Comparison of ENCODE assay signal across 30 cellular contexts in the genomic region with DNA sequence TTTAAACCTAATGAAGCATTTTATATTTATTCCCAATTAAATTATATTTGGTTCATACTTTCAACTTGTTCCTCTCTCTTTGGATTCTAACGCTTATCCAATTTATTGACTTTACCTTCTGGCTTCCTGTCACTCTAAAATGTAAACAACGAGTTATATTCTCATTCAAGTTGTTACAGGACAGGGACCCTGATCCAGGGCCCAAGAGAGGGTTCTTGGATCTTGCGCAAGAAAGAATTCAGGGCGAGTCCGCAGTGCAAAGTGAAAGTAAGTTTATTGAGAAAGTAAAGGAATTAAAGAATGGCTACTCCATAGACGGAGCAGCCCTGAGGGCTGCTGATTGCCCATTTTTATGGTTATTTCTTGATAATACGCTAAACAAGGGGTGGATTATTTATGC.
DNase-seq lines count a peak whose midpoint lies in the region; ATAC-seq, FAIRE-seq and TF ChIP-seq lines count a peak whose summit lies in the region.
"Had no signal": no experiment of that assay in that cellular context is flagged by ENCODE, and none has a peak within 500 bp of the region (broad histone marks: within the 10 kb centered on the region; RNA-seq: fewer than 3 reads in every experiment).

No MANE protein-coding gene starts in this region.

- no peak overlapping the region for H3K27ac ChIP-seq in A549
- H3K27ac ChIP-seq in IMR-90 (ENCODE audit: insufficient read depth, low read length), result no peak overlapping the region
- no peak overlapping the region for H3K27ac ChIP-seq in PC-9
- H3K27ac ChIP-seq in H1 (ENCODE audit: low read depth, low read length), result no peak overlapping the region
- H3K27ac ChIP-seq in psoas muscle, result no peak overlapping the region
- H3K27ac ChIP-seq: BLaER1 treated with 17β-estradiol and CSF1 and Interleukin-3, amounts not matched to agents 10 nM and 100 nM; GM23248 had no signal

- H3K23ac ChIP-seq in IMR-90 (ENCODE audit: low read depth, low read length), result no peak overlapping the region
- no peak overlapping the region for H3K23ac ChIP-seq in H1 (ENCODE audit: insufficient read length)

- dilution Hi-C loops in IMR-90 (cut with HindIII; ENCODE audit: low sequenced_read_pairs, unreplicated experiment), result no loop called here

- DNase-seq in A549 (ENCODE audit: low read depth in 1 of 2, low spot score in 1 of 2) (no peak), IMR-90 (no peak), PC-9 (no peak), H1 (ENCODE audit: low read depth in 1 of 2, low spot score in 2 of 2) (no peak), SKM-1 (lab: John Stamatoyannopoulos, UW; ENCODE audit: unreplicated experiment) (no peak), psoas muscle (no peak), UCSD-AML1 (lab: John Stamatoyannopoulos, UW; ENCODE audit: unreplicated experiment) (no peak), chondrocyte (ENCODE audit: low spot score) (no peak)
- DNase-seq: AML-193; CD4-positive, alpha-beta T cell; DMS79; EL; GDM1; GM23248; H9; KG1; NCI-H1092 treated with DMSO at 0.1 percent for 48 hours; NCI-H1436; NCI-H187; NCI-H2081 treated with DMSO at 0.1 percent for 48 hours; NCI-H2171; NCI-H226; NCI-H510A; NCI-H69; SIG-M5; SK-N-SH had no signal

- H3K9ac ChIP-seq in IMR-90 (ENCODE audit: low read depth, low read length) (no peak overlapping the region), H1 (replicated peaks in 1 of 4; ENCODE audit: extremely low read depth in 1 of 4, low read depth in 3 of 4, low read length in 3 of 4) (no peak overlapping the region)
- H3K9ac ChIP-seq: BLaER1 treated with 17β-estradiol and CSF1 and Interleukin-3, amounts not matched to agents 10 nM and 100 nM; GM23248; SK-N-SH had no signal

- no peaks in the 10 kb centered on the region for H4K20me1 ChIP-seq in IMR-90 (ENCODE audit: insufficient read depth, low read length)
- no peaks in the 10 kb centered on the region for H4K20me1 ChIP-seq in PC-9 (ENCODE audit: insufficient read depth)
- no peaks in the 10 kb centered on the region for H4K20me1 ChIP-seq in H1 (replicated peaks in 1 of 2; ENCODE audit: control insufficient read depth in 1 of 2, insufficient read depth in 2 of 2, low read length in 2 of 2)
- H4K20me1 ChIP-seq: BLaER1 treated with 17β-estradiol and CSF1 and Interleukin-3, amounts not matched to agents 10 nM and 100 nM had no signal

- H3K36me3 ChIP-seq in IMR-90 (ENCODE audit: control insufficient read depth, insufficient read depth, low read length) (no peaks in the 10 kb centered on the region), PC-9 (ENCODE audit: low read depth) (no peaks in the 10 kb centered on the region), H1 (ENCODE audit: control insufficient read depth in 2 of 4, insufficient read depth in 4 of 4, low read length in 3 of 4) (no peaks in the 10 kb centered on the region), psoas muscle (ENCODE audit: insufficient read depth in 1 of 2, low read depth in 1 of 2) (no peaks in the 10 kb centered on the region)
- H3K36me3 ChIP-seq: BLaER1 treated with 17β-estradiol and CSF1 and Interleukin-3, amounts not matched to agents 10 nM and 100 nM had no signal

- H2BK120ac ChIP-seq in IMR-90 (ENCODE audit: low read depth, low read length) (no peak overlapping the region), H1 (replicated peaks; ENCODE audit: low read depth, low read length) (no peak overlapping the region)

- ATAC-seq in A549, result no peak
- ATAC-seq in IMR-90 (ENCODE audit: low read depth), result no peak
- no peak for ATAC-seq in psoas muscle
- ATAC-seq: GM12878 had no signal

- no peak overlapping the region for H3K27ac Mint-ChIP-seq in chondrocyte (ENCODE audit: unreplicated experiment)
- H3K27ac Mint-ChIP-seq: CD4-positive, alpha-beta T cell; H9 had no signal

- H3K4me1 ChIP-seq in A549 (no peaks in the 10 kb centered on the region), IMR-90 (ENCODE audit: control insufficient read depth, insufficient read depth, low read length) (no peaks in the 10 kb centered on the region), PC-9 (replicated peaks; ENCODE audit: insufficient read depth) (no peaks in the 10 kb centered on the region), H1 (replicated peaks in 1 of 4; ENCODE audit: control insufficient read depth in 3 of 4, insufficient read depth in 4 of 4, low read length in 3 of 4) (no peaks in the 10 kb centered on the region), psoas muscle (no peaks in the 10 kb centered on the region)
- H3K4me1 ChIP-seq: BLaER1 treated with 17β-estradiol and CSF1 and Interleukin-3, amounts not matched to agents 10 nM and 100 nM had no signal

- H4K91ac ChIP-seq in IMR-90 (ENCODE audit: insufficient read depth, low read depth, low read length), result no peak overlapping the region
- no peak overlapping the region for H4K91ac ChIP-seq in H1 (replicated peaks; ENCODE audit: insufficient read length, low read length)

- no peaks in the 10 kb centered on the region for H3K27me3 Mint-ChIP-seq in chondrocyte (ENCODE audit: low read depth)
- H3K27me3 Mint-ChIP-seq: CD4-positive, alpha-beta T cell had no signal

- H3K23me2 ChIP-seq in H1 (ENCODE audit: low read depth, low read length), result no peaks in the 10 kb centered on the region

- H3K4me1 Mint-ChIP-seq in chondrocyte (ENCODE audit: low read depth), result no peaks in the 10 kb centered on the region
- H3K4me1 Mint-ChIP-seq: H9 had no signal

- no peaks in the 10 kb centered on the region for H3F3A ChIP-seq in PC-9 (ENCODE audit: insufficient read depth, low read depth)

- BruUV-seq in IMR-90 (replicated peaks; lab: Mats Ljungman, UMichigan), result no TSS peak
- BruUV-seq in PC-9 (replicated peaks; lab: Mats Ljungman, UMichigan), result no TSS peak

- H3K79me2 ChIP-seq in PC-9 (ENCODE audit: low read depth) (no peaks in the 10 kb centered on the region), H1 (ENCODE audit: control insufficient read depth in 1 of 2, insufficient read depth in 2 of 2, low read length in 2 of 2) (no peaks in the 10 kb centered on the region)

- no peak overlapping the region for H2BK12ac ChIP-seq in H1 (ENCODE audit: low read depth, low read length)

- POLR2A ChIA-PET in A549 (lab: Yijun Ruan, JAX), result no interaction called here
- POLR2A ChIA-PET in IMR-90 (lab: Charles Lee; ENCODE audit: unreplicated experiment), result no interaction called here
- POLR2A ChIA-PET in PC-9 (lab: Charles Lee; ENCODE audit: unreplicated experiment), result no interaction called here
- POLR2A ChIA-PET in H1 (lab: Charles Lee; ENCODE audit: partially characterized antibody), result no interaction called here

- H4K5ac ChIP-seq in IMR-90 (ENCODE audit: low read depth, low read length), result no peak overlapping the region
- H4K5ac ChIP-seq in H1 (ENCODE audit: insufficient read length, low read depth, low read length), result no peak overlapping the region

- peak overlapping the region; percentile 29; the same call in 2 of the 3 replicates for H3K4me3 ChIP-seq in A549
- H3K4me3 ChIP-seq in IMR-90 (ENCODE audit: insufficient read depth, low read depth, low read length), result no peak overlapping the region
- peak overlapping the region; percentile 50 for H3K4me3 ChIP-seq in PC-9
- H3K4me3 ChIP-seq in H1 (ENCODE audit: extremely low read depth in 1 of 4, insufficient read depth in 2 of 4, low read depth in 3 of 4, low read length in 4 of 4), result no peak overlapping the region
- no peak overlapping the region for H3K4me3 ChIP-seq in psoas muscle
- H3K4me3 ChIP-seq: BLaER1 treated with 17β-estradiol and CSF1 and Interleukin-3, amounts not matched to agents 10 nM and 100 nM; GM12878; GM23248 had no signal

- H3K9me1 ChIP-seq in IMR-90 (ENCODE audit: insufficient read depth, low read length), result no peaks in the 10 kb centered on the region

- no peaks in the 10 kb centered on the region for H3K9me2 ChIP-seq in PC-9 (ENCODE audit: insufficient read depth)
- H3K9me2 ChIP-seq: SK-N-SH had no signal

- no peak overlapping the region for H3K4me3 Mint-ChIP-seq in chondrocyte (ENCODE audit: unreplicated experiment)
- H3K4me3 Mint-ChIP-seq: CD4-positive, alpha-beta T cell; H9 had no signal

- no peak overlapping the region for H3K4ac ChIP-seq in IMR-90 (ENCODE audit: low read depth, low read length)
- H3K4ac ChIP-seq in H1 (replicated peaks; ENCODE audit: insufficient read length, low read depth, low read length), result no peak overlapping the region

- H3K79me1 ChIP-seq in IMR-90 (ENCODE audit: low read depth in 1 of 2, low read length in 2 of 2) (no peaks in the 10 kb centered on the region), H1 (ENCODE audit: low read depth, low read length) (no peaks in the 10 kb centered on the region)

- in situ Hi-C loops in IMR-90 (cut with MboI; ENCODE audit: low sequenced_read_pairs), result no loop called here

- no peak overlapping the region for H3K56ac ChIP-seq in IMR-90 (ENCODE audit: extremely low read depth, insufficient read depth, low read length)
- H3K56ac ChIP-seq in H1 (replicated peaks; ENCODE audit: insufficient read length, low read depth, low read length), result no peak overlapping the region

- H4K8ac ChIP-seq in IMR-90 (ENCODE audit: low read depth in 2 of 2, low read length in 2 of 2) (no peak overlapping the region), H1 (ENCODE audit: extremely low read depth, insufficient read depth, low read length) (no peak overlapping the region)

- H2AK5ac ChIP-seq in IMR-90 (ENCODE audit: low read depth, low read length) (no peak overlapping the region), H1 (ENCODE audit: low read depth, low read length) (no peak overlapping the region)

- no peak for FAIRE-seq in A549 (lab: Jason Lieb, UNC)
- FAIRE-seq in H1 (lab: Jason Lieb, UNC), result no peak
- FAIRE-seq: A204.1, GM12878, HTR-8/SVneo had no signal

- CTCF ChIA-PET in A549 (lab: Yijun Ruan, JAX) (no interaction called here), IMR-90 (lab: Yijun Ruan, JAX) (no interaction called here), PC-9 (lab: Charles Lee) (no interaction called here), H1 (lab: Charles Lee; ENCODE audit: partially characterized antibody) (no interaction called here)

- intact Hi-C loops in IMR-90 (cut with micrococcal nuclease) (no loop called here), PC-9 (cut with micrococcal nuclease; ENCODE audit: unreplicated experiment) (no loop called here), psoas muscle (cut with DNase I) (no loop called here)

- no peak overlapping the region for H2AK9ac ChIP-seq in IMR-90 (replicated peaks; ENCODE audit: low read depth, low read length, poor library complexity)

- TF ChIP-seq POLR2A in A549 (IDR thresholded peaks at IDR 0.05; ENCODE audit: low read length) (no peak), IMR-90 (IDR thresholded peaks at IDR 0.05; ENCODE audit: low read depth, low read length) (no peak), H1 (IDR thresholded peaks at IDR 0.05; ENCODE audit: control extremely low read depth in 1 of 2, low read depth in 2 of 2, low read length in 2 of 2) (no peak)

- peak overlapping the region; percentile 59 for H3K4me2 ChIP-seq in A549
- no peak overlapping the region for H3K4me2 ChIP-seq in IMR-90 (ENCODE audit: low read depth, low read length)
- peak overlapping the region; percentile 87 for H3K4me2 ChIP-seq in PC-9
- no peak overlapping the region for H3K4me2 ChIP-seq in H1 (ENCODE audit: insufficient read depth in 1 of 2, low read depth in 2 of 2, low read length in 2 of 2)
- H3K4me2 ChIP-seq: BLaER1 treated with 17β-estradiol and CSF1 and Interleukin-3, amounts not matched to agents 10 nM and 100 nM; SK-N-SH had no signal

- H3K9me3 ChIP-seq in A549 (no peaks in the 10 kb centered on the region), IMR-90 (ENCODE audit: control insufficient read depth, insufficient read depth, low read length) (peaks cover 16% of the 10 kb centered on the region), PC-9 (ENCODE audit: insufficient read depth, low read depth) (no peaks in the 10 kb centered on the region), H1 (ENCODE audit: insufficient read depth in 2 of 2, low read depth in 1 of 2, low read length in 1 of 2) (peaks cover 5 to 15% of the 10 kb centered on the region in 2 experiments; a peak in 1 of 4 replicates), psoas muscle (no peaks in the 10 kb centered on the region)
- H3K9me3 ChIP-seq: SK-N-SH had no signal

- H3K27me3 ChIP-seq in IMR-90 (ENCODE audit: control insufficient read depth, insufficient read depth, low read length), result no peaks in the 10 kb centered on the region
- no peaks in the 10 kb centered on the region for H3K27me3 ChIP-seq in PC-9 (ENCODE audit: insufficient read depth, low read depth)
- H3K27me3 ChIP-seq in H1 (replicated peaks in 1 of 4; ENCODE audit: control insufficient read depth in 3 of 4, extremely low read depth in 1 of 4, insufficient read depth in 3 of 4, low read length in 3 of 4), result no peaks in the 10 kb centered on the region
- H3K27me3 ChIP-seq in psoas muscle (ENCODE audit: insufficient read depth in 3 of 3, low read length in 2 of 3), result no peaks in the 10 kb centered on the region
- H3K27me3 ChIP-seq: BLaER1 treated with 17β-estradiol and CSF1 and Interleukin-3, amounts not matched to agents 10 nM and 100 nM had no signal

- H2BK5ac ChIP-seq in IMR-90 (ENCODE audit: low read depth, low read length, poor library complexity, severe bottlenecking) (no peak overlapping the region), H1 (ENCODE audit: low read depth, low read length) (no peak overlapping the region)

- H2BK15ac ChIP-seq in IMR-90 (ENCODE audit: low read depth, low read length) (no peak overlapping the region), H1 (ENCODE audit: low read length) (no peak overlapping the region)

- whole genome bisulfite sequencing in A549 (ENCODE audit: missing lambda C conversion rate), result 4% methylated on average over 7 of the region's 7 CpGs
- 60% methylated on average over 1 of the region's 7 CpGs; no CpG with 5 or more reads in 1 of the 2 experiments for WGBS in IMR-90 (ENCODE audit: extremely low coverage in 2 of 2, insufficient read length in 1 of 2), 2 experiments
- WGBS in H1 (ENCODE audit: extremely low coverage in 1 of 2, insufficient coverage in 1 of 2, insufficient read length in 1 of 2, insufficient replicate concordance in 2 of 2, low coverage in 1 of 2, low lambda C conversion rate in 2 of 2, missing lambda C conversion rate in 1 of 2), 2 experiments, result 71% methylated on average over 7 of the region's 7 CpGs; no CpG with 5 or more reads in 1 of the 2 experiments
- WGBS in psoas muscle, 3 donors, result 66 to 85% (median 83%) methylated on average over 7 of the region's 7 CpGs

- TF ChIP-seq CTCF in A549 (IDR thresholded peaks at IDR 0.05), result no peak
- no peak for TF ChIP-seq CTCF in IMR-90 (conservative IDR thresholded peaks at IDR 0.05; ENCODE audit: low read depth, low read length)
- TF ChIP-seq CTCF in PC-9 (conservative IDR thresholded peaks at IDR 0.05), result no peak
- TF ChIP-seq CTCF in H1 (IDR thresholded peaks at IDR 0.05; ENCODE audit: control extremely low read depth in 1 of 3, insufficient read depth in 1 of 3, low read depth in 1 of 3, low read length in 3 of 3), result no peak
- no peak for TF ChIP-seq CTCF in psoas muscle (IDR thresholded peaks at IDR 0.05)
- no peak for TF ChIP-seq CTCF in chondrocyte (IDR thresholded peaks at IDR 0.05)

- TF ChIP-seq RAD21 in A549 (conservative IDR thresholded peaks at IDR 0.05 in 1 of 2, IDR thresholded peaks at IDR 0.05 in 1 of 2), result no peak
- no peak for TF ChIP-seq RAD21 in IMR-90 (IDR thresholded peaks at IDR 0.05; ENCODE audit: low read length)
- TF ChIP-seq RAD21 in H1 (IDR thresholded peaks at IDR 0.05 in 1 of 2, conservative IDR thresholded peaks at IDR 0.05 in 1 of 2; ENCODE audit: low read depth in 2 of 2, low read length in 2 of 2), result no peak

- TF ChIP-seq EP300 in A549 (IDR thresholded peaks at IDR 0.05), result no peak
- TF ChIP-seq EP300 in H1 (IDR thresholded peaks at IDR 0.05; ENCODE audit: borderline replicate concordance in 1 of 2, low read depth in 2 of 2, low read length in 2 of 2), result no peak

- peaks cover 38% of the 10 kb centered on the region for H3K9me3 Mint-ChIP-seq in chondrocyte (ENCODE audit: low read depth)

- no peaks in the 10 kb centered on the region for H3K36me3 Mint-ChIP-seq in chondrocyte (ENCODE audit: low read depth)

- H2BK20ac ChIP-seq in IMR-90 (ENCODE audit: low read depth, low read length) (no peak overlapping the region), H1 (ENCODE audit: low read length) (no peak overlapping the region)

- H3K18ac ChIP-seq in IMR-90 (ENCODE audit: low read depth, low read length) (no peak overlapping the region), H1 (ENCODE audit: extremely low read depth, low read length) (no peak overlapping the region)

- H2AFZ ChIP-seq in IMR-90 (replicated peaks; ENCODE audit: low read length, poor library complexity) (no peak overlapping the region), PC-9 (peak overlapping the region; percentile 75), H1 (ENCODE audit: low read length) (no peak overlapping the region)
- H2AFZ ChIP-seq: GM23248 had no signal

- H3K14ac ChIP-seq in IMR-90 (replicated peaks; ENCODE audit: low read depth, low read length) (no peak overlapping the region), H1 (ENCODE audit: insufficient read length) (no peak overlapping the region)

Comparison
In these comparisons a context has a peak if more than half of its experiments do, and no peak if none do; other contexts are left out.
1. H3K4me2 ChIP-seq: peak in A549 (single experiment) and PC-9 (single experiment); none in IMR-90 (single experiment) and H1 (0 of 2).
2. H3K4me3 ChIP-seq: peak in A549 (single experiment) and PC-9 (single experiment); none in IMR-90 (single experiment), H1 (0 of 4) and psoas muscle (single experiment).